ENCODE assay signal across 8 cellular contexts in the genomic region with DNA sequence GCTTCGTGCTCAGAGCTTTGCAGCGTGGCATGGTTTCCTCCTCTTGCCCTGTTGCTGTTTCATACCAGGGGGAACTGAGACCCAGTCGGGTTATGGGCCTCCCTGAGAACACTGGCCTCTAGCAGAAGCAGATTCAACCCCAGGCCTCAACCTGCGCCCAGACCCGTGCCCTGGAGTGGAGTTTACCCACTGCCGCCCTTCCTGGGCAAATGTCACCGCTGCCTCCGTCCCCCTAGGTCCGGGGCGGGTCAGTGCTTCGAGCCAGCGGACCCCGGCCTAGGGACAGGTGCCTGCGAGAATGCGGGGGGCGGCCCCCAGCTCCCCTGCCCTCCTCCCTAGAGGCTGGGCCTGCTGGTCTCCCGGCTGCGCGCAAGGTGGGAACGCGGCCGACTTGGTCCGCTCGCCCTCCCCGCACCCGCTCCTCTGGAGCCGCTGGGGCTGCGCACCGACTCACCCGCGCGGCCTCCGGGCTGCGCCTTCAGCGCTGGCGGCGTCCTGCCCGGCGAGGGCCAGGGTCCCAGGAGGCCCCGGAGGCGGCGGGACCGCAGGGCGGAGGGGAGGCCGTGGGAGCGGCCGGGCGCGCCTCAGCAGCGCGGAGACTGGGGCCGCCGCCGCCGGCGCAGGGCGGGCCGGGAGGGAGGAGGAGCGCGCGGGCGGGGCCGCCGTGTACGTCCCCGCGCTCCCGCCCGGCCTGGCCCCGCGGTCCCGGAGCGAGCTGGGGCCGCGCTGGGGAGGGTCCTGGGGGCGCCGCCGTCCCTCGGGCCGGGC. TPM values are rescaled to one million over a fixed set of nuclear protein-coding genes. Genes with fewer than 3 reads are reported as not detected.
DNase-seq lines count a peak whose midpoint lies in the region; ATAC-seq, FAIRE-seq and TF ChIP-seq lines count a peak whose summit lies in the region.

A gene with protein sequence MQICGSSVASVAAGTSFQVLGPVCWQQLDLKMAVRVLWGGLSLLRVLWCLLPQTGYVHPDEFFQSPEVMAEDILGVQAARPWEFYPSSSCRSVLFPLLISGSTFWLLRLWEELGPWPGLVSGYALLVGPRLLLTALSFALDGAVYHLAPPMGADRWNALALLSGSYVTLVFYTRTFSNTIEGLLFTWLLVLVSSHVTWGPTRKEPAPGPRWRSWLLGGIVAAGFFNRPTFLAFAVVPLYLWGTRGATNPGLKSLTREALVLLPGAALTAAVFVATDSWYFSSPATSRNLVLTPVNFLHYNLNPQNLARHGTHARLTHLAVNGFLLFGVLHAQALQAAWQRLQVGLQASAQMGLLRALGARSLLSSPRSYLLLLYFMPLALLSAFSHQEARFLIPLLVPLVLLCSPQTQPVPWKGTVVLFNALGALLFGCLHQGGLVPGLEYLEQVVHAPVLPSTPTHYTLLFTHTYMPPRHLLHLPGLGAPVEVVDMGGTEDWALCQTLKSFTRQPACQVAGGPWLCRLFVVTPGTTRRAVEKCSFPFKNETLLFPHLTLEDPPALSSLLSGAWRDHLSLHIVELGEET (minus strand): TSS at position 601 of the 768 bp plus-strand sequence. CDS start 16,802 bp downstream, outside the sequence.

- H3K9me3 ChIP-seq in Peyer's patch, result no peaks in the 10 kb centered on the region
- H3K9me3 ChIP-seq in astrocyte (ENCODE audit: insufficient read depth, low read depth, low read length), result peaks cover 4% of the 10 kb centered on the region
- H3K9me3 ChIP-seq in iPS-18c (ENCODE audit: control insufficient read depth, insufficient read depth, low read length), result no peaks in the 10 kb centered on the region
- no peaks in the 10 kb centered on the region for H3K9me3 ChIP-seq in small intestine (ENCODE audit: control insufficient read depth, low read depth)

- H3K4me1 Mint-ChIP-seq in astrocyte (ENCODE audit: low read depth, unreplicated experiment), result no peaks in the 10 kb centered on the region

- H2AFZ ChIP-seq in astrocyte (ENCODE audit: low read depth, low read length), result peak within 1 kb of the TSS; percentile 85

- H3K79me2 ChIP-seq in astrocyte (ENCODE audit: insufficient read depth, low read length), result no peaks in the 10 kb centered on the region

- no peak within 1 kb of the TSS for H3K27ac Mint-ChIP-seq in astrocyte (ENCODE audit: unreplicated experiment)

- H3K27ac ChIP-seq in C4-2B (peak within 1 kb of the TSS; percentile 41), Peyer's patch (peak within 1 kb of the TSS; percentile 65 to 85 (median 78)), astrocyte (ENCODE audit: low read depth, low read length) (no peak within 1 kb of the TSS), small intestine (ENCODE audit: low read depth in 1 of 2, low read length in 1 of 2) (peak within 1 kb of the TSS; percentile 39 to 45)

- peak within 1 kb of the TSS; percentile 60 for H3K4me3 Mint-ChIP-seq in astrocyte (ENCODE audit: unreplicated experiment)

- H3K4me3 ChIP-seq in Peyer's patch, result peak within 1 kb of the TSS; percentile 67 to 92 (median 84)
- peak within 1 kb of the TSS; percentile 58 for H3K4me3 ChIP-seq in astrocyte (ENCODE audit: insufficient read depth, low read depth, low read length)
- H3K4me3 ChIP-seq in iPS-18c (ENCODE audit: insufficient read depth, low read depth, low read length), result peak within 1 kb of the TSS; percentile 59
- H3K4me3 ChIP-seq in small intestine (ENCODE audit: low read depth in 1 of 2, low read length in 2 of 2), result peak within 1 kb of the TSS; percentile 82 to 84

- DNase-seq in Peyer's patch (peak in 2 of 3 donors; percentile 64 to 81), astrocyte (ENCODE audit: low read depth) (no peak), small intestine (peak; percentile 51), COLO829 (ENCODE audit: low spot score) (no peak)

- ATAC-seq in GM19025 (IDR thresholded peaks at IDR 0.05; ENCODE audit: low read depth, unreplicated experiment) (peak; percentile 56), HG03103 (IDR thresholded peaks at IDR 0.05; ENCODE audit: low read depth, unreplicated experiment) (peak; percentile 58)

- no peaks in the 10 kb centered on the region for H3K9me3 Mint-ChIP-seq in astrocyte (ENCODE audit: unreplicated experiment)

- H3K9ac ChIP-seq in astrocyte (ENCODE audit: low read length), result peak within 1 kb of the TSS; percentile 52

- WGBS in small intestine, 3 donors, result 2 to 6% (median 3%) methylated on average over 41 to 80 of the region's 80 CpGs

- FAIRE-seq in astrocyte (lab: Jason Lieb, UNC), result no peak
- no peak for FAIRE-seq in small intestine (lab: Jason Lieb, UNC)

- H3K27me3 Mint-ChIP-seq in astrocyte (ENCODE audit: low read depth, unreplicated experiment), result peaks cover 52% of the 10 kb centered on the region

- TF ChIP-seq POLR2A in Peyer's patch (IDR thresholded peaks at IDR 0.05), result peak in 1 of 2 donors; percentile 54

- peak within 1 kb of the TSS; percentile 83 for H3K4me2 ChIP-seq in astrocyte (ENCODE audit: low read length)

- H3K4me1 ChIP-seq in Peyer's patch (peaks cover 0 to 22% (median 5%) of the 10 kb centered on the region in 4 donors), astrocyte (ENCODE audit: insufficient read depth, low read length) (peaks cover 9% of the 10 kb centered on the region), small intestine (ENCODE audit: control insufficient read depth in 2 of 2, insufficient read depth in 1 of 2, low read depth in 1 of 2, low read length in 1 of 2) (no peaks in the 10 kb centered on the region)

- H3K36me3 ChIP-seq in Peyer's patch (peaks cover 0 to 25% (median 0%) of the 10 kb centered on the region in 3 donors), astrocyte (ENCODE audit: insufficient read depth, low read length) (no peaks in the 10 kb centered on the region), small intestine (ENCODE audit: control insufficient read depth in 2 of 2, insufficient read depth in 2 of 2, low read length in 2 of 2) (no peaks in the 10 kb centered on the region)

- TF ChIP-seq CTCF in C4-2B (conservative IDR thresholded peaks at IDR 0.05), result no peak
- TF ChIP-seq CTCF in Peyer's patch (IDR thresholded peaks at IDR 0.05), result no peak
- no peak for TF ChIP-seq CTCF in astrocyte (IDR thresholded peaks at IDR 0.05; ENCODE audit: insufficient read depth, low read depth, low read length)

- H3K36me3 Mint-ChIP-seq in astrocyte (ENCODE audit: low read depth, unreplicated experiment), result peaks cover 6% of the 10 kb centered on the region

- no peaks in the 10 kb centered on the region for H4K20me1 ChIP-seq in astrocyte (ENCODE audit: insufficient read depth, low read length)

- H3K27me3 ChIP-seq in Peyer's patch (no peaks in the 10 kb centered on the region), astrocyte (ENCODE audit: insufficient read depth, low read length) (peaks cover 31% of the 10 kb centered on the region), small intestine (ENCODE audit: control insufficient read depth in 2 of 2, insufficient read depth in 2 of 2, low read length in 2 of 2) (no peaks in the 10 kb centered on the region)

RNA-seq across cellular contexts. Expression of the gene that starts here (rescaled TPM):
- total RNA-seq in Peyer's patch, result 100 to 1,000 TPM in 1 of 4 donors, 10 to 100 TPM in 2, 1 to 10 TPM in 1; 5.0 to 212 (median 44.5) TPM
- total RNA-seq in astrocyte, result 0.48 and 0.54 TPM in 2 replicates
- polyA plus RNA-seq in small intestine, result 1 to 10 TPM; 1.1 to 3.6 (median 2.3) TPM

Comparison
In these comparisons a context has a peak if more than half of its experiments do, and no peak if none do; other contexts are left out.
1. DNase-seq: peak in Peyer's patch (2 of 3) and small intestine (single experiment); none in astrocyte (single experiment) and COLO829 (single experiment).
2. Peak in every context shown above with its lines, with median percentiles within 50 percentile points of each other: H3K4me3 ChIP-seq.